ENCODE assay signal across 8 cellular contexts in genomic region chr12:76032043-76032981, GRCh38. TPM values are rescaled to one million over a fixed set of nuclear protein-coding genes. Genes with fewer than 3 reads are reported as not detected.
DNase-seq lines count a peak whose midpoint lies in the region; ATAC-seq, FAIRE-seq and TF ChIP-seq lines count a peak whose summit lies in the region.

No MANE protein-coding gene starts in this region.

- no peak for TF ChIP-seq POLR2A in H1 (IDR thresholded peaks at IDR 0.05; ENCODE audit: control extremely low read depth in 1 of 2, low read depth in 2 of 2, low read length in 2 of 2)

- H4K20me1 ChIP-seq in H1 (replicated peaks in 1 of 2; ENCODE audit: control insufficient read depth in 1 of 2, insufficient read depth in 2 of 2, low read length in 2 of 2): peaks cover 2 to 5% of the 10 kb centered on the region in 2 experiments

- no peaks in the 10 kb centered on the region for H3K9me3 ChIP-seq in WERI-Rb-1 (ENCODE audit: severe bottlenecking)
- H3K9me3 ChIP-seq in H1 (ENCODE audit: insufficient read depth in 2 of 2, low read depth in 1 of 2, low read length in 1 of 2): no peaks in the 10 kb centered on the region

- H3K23me2 ChIP-seq in H1 (ENCODE audit: low read depth, low read length): peaks cover 17% of the 10 kb centered on the region

- POLR2A ChIA-PET in H1 (lab: Charles Lee; ENCODE audit: partially characterized antibody): interaction anchor here (0.6 to 3.9 kb wide), 22 partner anchors 9 to 546 kb away, joined by 3 to 42 read pairs (median 4); partner anchors contain the start of genes BBS10 and OSBPL8

- peak overlapping the region; percentile 93 for H3K4me3 ChIP-seq in WERI-Rb-1 (ENCODE audit: low read depth, low read length)
- H3K4me3 ChIP-seq in H1 (ENCODE audit: extremely low read depth in 1 of 4, insufficient read depth in 2 of 4, low read depth in 3 of 4, low read length in 4 of 4): peak overlapping the region; percentile 89 to 94 (median 92)

- WGBS in H1 (ENCODE audit: extremely low coverage in 1 of 2, insufficient coverage in 1 of 2, insufficient read length in 1 of 2, insufficient replicate concordance in 2 of 2, low coverage in 1 of 2, low lambda C conversion rate in 2 of 2, missing lambda C conversion rate in 1 of 2), 2 experiments: 2% methylated on average over 55 of the region's 58 CpGs; no CpG with 5 or more reads in 1 of the 2 experiments

- peak; percentile 75 for DNase-seq in Daoy (ENCODE audit: low read depth)
- peak; percentile 58 for DNase-seq in HT1080 (ENCODE audit: low read depth)
- no peak for DNase-seq in WERI-Rb-1
- no peak for DNase-seq in H1 (ENCODE audit: low read depth in 1 of 2, low spot score in 2 of 2)
- peak; percentile 61 to 80 for DNase-seq in lung microvascular endothelial cell (ENCODE audit: low read depth in 2 of 2)
- peak; percentile 59 for DNase-seq in stimulated activated naive CD8-positive, alpha-beta T cell treated with anti-CD3 and anti-CD28 coated beads, Interleukin-15, Interleukin-2, amounts not matched to agents 100 U/mL and 50 U/mL, for 24 hours
- DNase-seq in NCI-H1048 (lab: John Stamatoyannopoulos, UW): no peak

- no peak overlapping the region for H2BK20ac ChIP-seq in H1 (ENCODE audit: low read length)

- peaks cover 4% of the 10 kb centered on the region for H3K79me1 ChIP-seq in H1 (ENCODE audit: low read depth, low read length)

- H3K79me2 ChIP-seq in H1 (ENCODE audit: control insufficient read depth in 1 of 2, insufficient read depth in 2 of 2, low read length in 2 of 2): peaks cover 0 to 36% of the 10 kb centered on the region in 2 experiments; a peak in 2 of 4 replicates

- no peak overlapping the region for H2AK5ac ChIP-seq in H1 (ENCODE audit: low read depth, low read length)

- peak overlapping the region; percentile 52 for H3K18ac ChIP-seq in H1 (ENCODE audit: extremely low read depth, low read length)

- peak overlapping the region; percentile 57; the same call in 1 of the 2 replicates for H2BK5ac ChIP-seq in H1 (ENCODE audit: low read depth, low read length)

- TF ChIP-seq EP300 in H1 (IDR thresholded peaks at IDR 0.05; ENCODE audit: borderline replicate concordance in 1 of 2, low read depth in 2 of 2, low read length in 2 of 2): no peak

- no peak for FAIRE-seq in H1 (lab: Jason Lieb, UNC)

- peak overlapping the region; percentile 49 for H4K5ac ChIP-seq in H1 (ENCODE audit: insufficient read length, low read depth, low read length)

- H3K27me3 ChIP-seq in WERI-Rb-1 (ENCODE audit: insufficient read depth, low read depth, severe bottlenecking): no peaks in the 10 kb centered on the region
- H3K27me3 ChIP-seq in H1 (replicated peaks in 1 of 4; ENCODE audit: control insufficient read depth in 3 of 4, extremely low read depth in 1 of 4, insufficient read depth in 3 of 4, low read length in 3 of 4): no peaks in the 10 kb centered on the region; a peak in 1 of 7 replicates

- H3K4me1 ChIP-seq in H1 (replicated peaks in 1 of 4; ENCODE audit: control insufficient read depth in 3 of 4, insufficient read depth in 4 of 4, low read length in 3 of 4): peaks cover 0 to 11% (median 2%) of the 10 kb centered on the region in 4 experiments; a peak in 5 of 7 replicates

- peaks cover 40% of the 10 kb centered on the region for H3K36me3 ChIP-seq in WERI-Rb-1
- peaks cover 0 to 19% (median 0%) of the 10 kb centered on the region in 4 experiments; a peak in 1 of 8 replicates for H3K36me3 ChIP-seq in H1 (ENCODE audit: control insufficient read depth in 2 of 4, insufficient read depth in 4 of 4, low read length in 3 of 4)

- peak in 1 of 2 experiments; percentile 11; a peak in 1 of 4 replicates for TF ChIP-seq RAD21 in H1 (IDR thresholded peaks at IDR 0.05 in 1 of 2, conservative IDR thresholded peaks at IDR 0.05 in 1 of 2; ENCODE audit: low read depth in 2 of 2, low read length in 2 of 2)

- ATAC-seq in GM21447 (IDR thresholded peaks at IDR 0.05; ENCODE audit: unreplicated experiment): peak; percentile 31
- ATAC-seq in stimulated activated naive CD8-positive, alpha-beta T cell treated with anti-CD3 and anti-CD28 coated beads, Interleukin-15, Interleukin-2, amounts not matched to agents 100 U/mL and 50 U/mL, for 24 hours: peak; percentile 11

- H2BK12ac ChIP-seq in H1 (ENCODE audit: low read depth, low read length): peak overlapping the region; percentile 53; the same call in 1 of the 2 replicates

- CTCF ChIA-PET in H1 (lab: Charles Lee; ENCODE audit: partially characterized antibody): interaction anchor here (0.6 to 3.8 kb wide), 17 partner anchors 8 to 1162 kb away, joined by 3 to 26 read pairs (median 5); no protein-coding TSS in a partner anchor

- peak overlapping the region; percentile 79 for H2BK120ac ChIP-seq in H1 (replicated peaks; ENCODE audit: low read depth, low read length)

- TF ChIP-seq CTCF in WERI-Rb-1 (IDR thresholded peaks at IDR 0.05; ENCODE audit: low read depth, low read length) (no peak), H1 (IDR thresholded peaks at IDR 0.05; ENCODE audit: control extremely low read depth in 1 of 3, insufficient read depth in 1 of 3, low read depth in 1 of 3, low read length in 3 of 3) (no peak)

- no peak overlapping the region for H2BK15ac ChIP-seq in H1 (ENCODE audit: low read length)

- H3K23ac ChIP-seq in H1 (ENCODE audit: insufficient read length): no peak overlapping the region

- peak overlapping the region; percentile 10 for H3K4ac ChIP-seq in H1 (replicated peaks; ENCODE audit: insufficient read length, low read depth, low read length)

- peak overlapping the region; percentile 56 for H4K91ac ChIP-seq in H1 (replicated peaks; ENCODE audit: insufficient read length, low read length)

- peak overlapping the region; percentile 88 for H3K56ac ChIP-seq in H1 (replicated peaks; ENCODE audit: insufficient read length, low read depth, low read length)

- H3K27ac ChIP-seq in WERI-Rb-1: peak overlapping the region; percentile 89
- peak overlapping the region; percentile 54; the same call in 1 of the 2 replicates for H3K27ac ChIP-seq in H1 (ENCODE audit: low read depth, low read length)

- peak overlapping the region; percentile 45 for H4K8ac ChIP-seq in H1 (ENCODE audit: extremely low read depth, insufficient read depth, low read length)

- H2AFZ ChIP-seq in H1 (ENCODE audit: low read length): peak overlapping the region; percentile 6; the same call in 1 of the 2 replicates

- peak overlapping the region; percentile 56 to 73 (median 70) for H3K9ac ChIP-seq in H1 (replicated peaks in 1 of 4; ENCODE audit: extremely low read depth in 1 of 4, low read depth in 3 of 4, low read length in 3 of 4)

- peak overlapping the region; percentile 20 for H3K14ac ChIP-seq in H1 (ENCODE audit: insufficient read length)

- peak overlapping the region; percentile 98 to 99 for H3K4me2 ChIP-seq in H1 (ENCODE audit: insufficient read depth in 1 of 2, low read depth in 2 of 2, low read length in 2 of 2)

TF ChIP-seq in H1, 55 proteins besides CTCF, POLR2A, EP300 and RAD21:
- TF ChIP-seq KDM4A (IDR thresholded peaks at IDR 0.05; ENCODE audit: low read depth, low read length, severe bottlenecking) (peak; percentile 12), RXRA (IDR thresholded peaks at IDR 0.05; ENCODE audit: insufficient read depth, low read depth, low read length) (no peak), TEAD4 (IDR thresholded peaks at IDR 0.05; ENCODE audit: low read depth, low read length) (peak; percentile 6; the same call in 1 of the 2 replicates), KDM1A (IDR thresholded peaks at IDR 0.05; ENCODE audit: borderline replicate concordance, low read length) (no peak), SUZ12 (IDR thresholded peaks at IDR 0.05; ENCODE audit: low read length) (no peak; the same call in 1 of the 2 replicates), BACH1 (IDR thresholded peaks at IDR 0.05; ENCODE audit: low read length) (0 out of 2 replicates have a peak, but pooled peaks have one; percentile 10), HDAC2 (IDR thresholded peaks at IDR 0.05; ENCODE audit: borderline replicate concordance in 1 of 2, low read depth in 2 of 2, low read length in 2 of 2) (peak in 1 of 2 experiments; percentile 11; a peak in 1 of 4 replicates), POLR2AphosphoS5 (IDR thresholded peaks at IDR 0.05; ENCODE audit: low read depth, low read length) (0 out of 2 replicates have a peak, but pooled peaks have one; percentile 44), RBBP5 (IDR thresholded peaks at IDR 0.05; ENCODE audit: borderline replicate concordance, low read depth, low read length) (peak; percentile 73; the same call in 1 of the 2 replicates)
TF ChIP-seq in H1: peak in this region for 6.

RNA-seq across cellular contexts. Expression of gene PHLDA1, which starts 0.7 kb away (rescaled TPM):
- total RNA-seq in Daoy (2014; rRNA removed; shearing (Covaris generic)): 58.8 and 69.3 TPM in 2 replicates
- total RNA-seq in HT1080 (2014; rRNA removed; shearing (Covaris generic)): 155 and 184 TPM in 2 replicates
- 274 and 370 TPM in 2 replicates for polyA plus RNA-seq in HT1080 (2015; cell fraction: cytosol; rRNA removed)
- 246 and 289 TPM in 2 replicates for polyA plus RNA-seq in HT1080 (2015; cell fraction: nucleus; rRNA removed)
- total RNA-seq in H1 (2021; fragmentation: NEBNext Ultra II Directional; extraction: Animal tissue kit (Norgen Biotek cat#: 25700)): 19.4 and 19.8 TPM in 2 replicates
- polyA plus RNA-seq in H1 (2011; rRNA removed): 18.6 and 18.9 TPM in 2 replicates
- 14.4 TPM for polyA plus RNA-seq in H1 (2011; cell fraction: cytosol; rRNA removed)
- polyA plus RNA-seq in H1 (2011; cell fraction: nucleus; rRNA removed): 8.7 TPM
- 14.0 to 17.3 TPM (median 16.6 TPM) in 4 replicates for polyA plus RNA-seq in H1 (2012, experiment 1 of 2)
- polyA plus RNA-seq in H1 (2012, experiment 2 of 2): 8.5 TPM
- 13.1 TPM for polyA plus RNA-seq in H1 (2013, experiment 1 of 2)
- polyA plus RNA-seq in H1 (2013, experiment 2 of 2): 13.4 TPM
- 10.9 and 13.3 TPM in 2 replicates for polyA minus RNA-seq in H1 (2011; rRNA and poly(A)+ RNA removed)
- polyA minus RNA-seq in H1 (2011; cell fraction: cytosol; rRNA and poly(A)+ RNA removed): 27.4 TPM
- polyA minus RNA-seq in H1 (2011; cell fraction: nucleus; rRNA and poly(A)+ RNA removed): 19.7 TPM
- 13.1 and 16.1 TPM in 2 replicates for total RNA-seq in lung microvascular endothelial cell

RNA-seq across cellular contexts. Expression of gene NAP1L1, which starts 52.2 kb away (rescaled TPM):
- 324 and 464 TPM in 2 replicates for total RNA-seq in Daoy (2014; rRNA removed; shearing (Covaris generic))
- total RNA-seq in HT1080 (2014; rRNA removed; shearing (Covaris generic)): 262 and 444 TPM in 2 replicates
- 999 and 1,271 TPM in 2 replicates for polyA plus RNA-seq in HT1080 (2015; cell fraction: cytosol; rRNA removed)
- polyA plus RNA-seq in HT1080 (2015; cell fraction: nucleus; rRNA removed): 741 and 770 TPM in 2 replicates
- total RNA-seq in H1 (2021; fragmentation: NEBNext Ultra II Directional; extraction: Animal tissue kit (Norgen Biotek cat#: 25700)): 1,114 and 1,159 TPM in 2 replicates
- 145 and 202 TPM in 2 replicates for polyA plus RNA-seq in H1 (2011; rRNA removed)
- polyA plus RNA-seq in H1 (2011; cell fraction: cytosol; rRNA removed): 348 TPM
- polyA plus RNA-seq in H1 (2011; cell fraction: nucleus; rRNA removed): 296 TPM
- polyA plus RNA-seq in H1 (2012, experiment 1 of 2): 563 to 1,179 TPM (median 624 TPM) in 4 replicates
- polyA plus RNA-seq in H1 (2012, experiment 2 of 2): 101 TPM
- 1,709 TPM for polyA plus RNA-seq in H1 (2013, experiment 1 of 2)
- 1,591 TPM for polyA plus RNA-seq in H1 (2013, experiment 2 of 2)
- polyA minus RNA-seq in H1 (2011; rRNA and poly(A)+ RNA removed): 124 and 173 TPM in 2 replicates
- 294 TPM for polyA minus RNA-seq in H1 (2011; cell fraction: cytosol; rRNA and poly(A)+ RNA removed)
- 600 TPM for polyA minus RNA-seq in H1 (2011; cell fraction: nucleus; rRNA and poly(A)+ RNA removed)
- 116 and 146 TPM in 2 replicates for total RNA-seq in lung microvascular endothelial cell

Comparison
In these comparisons a context has a peak if more than half of its experiments do, and no peak if none do; other contexts are left out.
1. DNase-seq: peak in Daoy (single experiment), HT1080 (single experiment), lung microvascular endothelial cell (2 of 2) and stimulated activated naive CD8-positive, alpha-beta T cell treated with anti-CD3 and anti-CD28 coated beads, Interleukin-15, Interleukin-2, amounts not matched to agents 100 U/mL and 50 U/mL, for 24 hours (single experiment); none in WERI-Rb-1 (single experiment), H1 (0 of 2) and NCI-H1048 (single experiment).